ENCODE assay signal across 8 cellular contexts in the genomic region with DNA sequence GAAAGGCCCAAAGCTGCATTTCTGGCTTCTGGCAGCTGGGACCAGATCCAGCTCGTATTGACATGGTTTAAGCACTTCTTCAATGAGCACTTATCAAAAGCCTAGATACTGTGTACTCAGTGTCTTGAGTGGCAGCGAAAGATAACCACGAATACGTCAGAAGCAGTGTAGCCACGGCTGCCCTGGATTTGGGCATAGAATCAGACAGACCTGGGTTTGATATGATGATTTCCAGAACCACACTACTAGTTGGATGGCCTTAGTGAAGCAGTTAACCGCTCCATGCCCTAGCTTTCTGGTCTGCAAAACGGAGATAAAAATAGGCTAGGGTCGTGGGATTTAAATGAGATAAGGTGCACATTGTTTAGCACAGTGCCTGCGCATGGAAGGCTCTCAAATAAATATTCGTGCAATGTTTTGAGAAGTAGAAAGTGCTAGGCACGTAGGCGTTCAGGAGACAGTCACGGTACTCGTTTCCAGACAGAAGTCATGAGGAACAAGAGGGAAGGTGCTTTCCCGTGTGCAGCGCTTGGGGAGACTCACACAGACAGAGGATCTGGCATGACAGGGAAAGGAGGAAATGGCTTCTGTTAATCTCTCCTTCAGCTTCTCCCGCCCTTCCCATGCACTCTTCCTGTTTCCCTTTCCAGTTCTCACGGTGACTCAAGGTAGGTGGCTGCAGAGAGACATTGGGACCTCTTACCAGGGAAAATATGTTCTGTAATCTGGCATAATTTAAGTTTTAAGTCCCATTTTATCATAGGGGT.
A peak's percentile ranks its signal among the peaks of the same experiment; 100 is the strongest.
DNase-seq lines count a peak whose midpoint lies in the region; ATAC-seq and TF ChIP-seq lines count a peak whose summit lies in the region.

No MANE protein-coding gene starts in this region.

- H3K27me3 ChIP-seq in esophagus muscularis mucosa = no peaks in the 10 kb centered on the region

- no peaks in the 10 kb centered on the region for H3K9me3 ChIP-seq in esophagus muscularis mucosa

- DNase-seq in activated B cell treated with CpG ODN at 0.5 μM for 24 hours (peak; percentile 20), esophagus muscularis mucosa (ENCODE audit: extremely low spot score) (no peak), omental fat pad (ENCODE audit: low spot score) (no peak), NCI-H2081 treated with DMSO at 0.1 percent for 48 hours (lab: John Stamatoyannopoulos, UW) (no peak), NCI-H146 treated with DMSO at 0.1 percent for 48 hours (lab: John Stamatoyannopoulos, UW; ENCODE audit: unreplicated experiment) (no peak), SHP77 (lab: John Stamatoyannopoulos, UW) (no peak)

- no peaks in the 10 kb centered on the region for H3K36me3 Mint-ChIP-seq in activated B cell treated with CpG ODN at 0.5 μM for 24 hours (ENCODE audit: low read depth)

- peaks cover 1% of the 10 kb centered on the region for H3K27me3 Mint-ChIP-seq in activated B cell treated with CpG ODN at 0.5 μM for 24 hours

- no peaks in the 10 kb centered on the region for H3K36me3 ChIP-seq in esophagus muscularis mucosa

- intact Hi-C loops in activated B cell treated with CpG ODN at 0.5 μM for 24 hours (cut with micrococcal nuclease) (loop anchor here (1.0 to 10.0 kb wide), 14 partner anchors 14 to 1235 kb away; a partner anchor contains a TSS), esophagus muscularis mucosa (cut with DNase I) (loop anchor here (5.0 kb wide), 2 partner anchors 272 to 547 kb away; no protein-coding TSS in a partner anchor)

- peak overlapping the region; percentile 90 for H3K4me3 Mint-ChIP-seq in activated B cell treated with CpG ODN at 0.5 μM for 24 hours

- TF ChIP-seq CTCF in activated B cell treated with CpG ODN at 0.5 μM for 24 hours (IDR thresholded peaks at IDR 0.05) (no peak), esophagus muscularis mucosa (IDR thresholded peaks at IDR 0.05) (no peak), omental fat pad (IDR thresholded peaks at IDR 0.05) (no peak)

- TF ChIP-seq POLR2A in esophagus muscularis mucosa (IDR thresholded peaks at IDR 0.05; ENCODE audit: low read depth) = no peak

- H3K4me3 ChIP-seq in esophagus muscularis mucosa = peak overlapping the region; percentile 65 to 81 (median 72)

- CTCF ChIA-PET in activated B cell treated with CpG ODN at 0.5 μM for 24 hours (lab: Charles Lee) = interaction anchor here (0.6 to 3.2 kb wide), 12 partner anchors 10 to 534 kb away, joined by 3 to 29 read pairs (median 5); a partner anchor contains a TSS

- H3K9me3 Mint-ChIP-seq in activated B cell treated with CpG ODN at 0.5 μM for 24 hours = no peaks in the 10 kb centered on the region

- peak overlapping the region; percentile 90 for H3K27ac Mint-ChIP-seq in activated B cell treated with CpG ODN at 0.5 μM for 24 hours

- WGBS in esophagus muscularis mucosa = 19% methylated on average over 18 of the region's 18 CpGs

- no peak for TF ChIP-seq EP300 in esophagus muscularis mucosa (IDR thresholded peaks at IDR 0.05)

- POLR2A ChIA-PET in activated B cell treated with CpG ODN at 0.5 μM for 24 hours (lab: Charles Lee) = interaction anchor here (0.6 to 4.0 kb wide), 27 partner anchors 9 to 605 kb away, joined by 3 to 70 read pairs (median 6); a partner anchor contains a TSS

- peak overlapping the region; percentile 98 to 99 (median 98) for H3K27ac ChIP-seq in esophagus muscularis mucosa (replicated peaks in 1 of 4)

- peaks cover 26% of the 10 kb centered on the region for H3K4me1 Mint-ChIP-seq in activated B cell treated with CpG ODN at 0.5 μM for 24 hours

- peaks cover 41 to 63% (median 53%) of the 10 kb centered on the region in 4 donors for H3K4me1 ChIP-seq in esophagus muscularis mucosa

- ATAC-seq in GM18909 (IDR thresholded peaks at IDR 0.05; ENCODE audit: poor library complexity, unreplicated experiment) = peak; percentile 22
- peak; percentile 10 for ATAC-seq in HG03103 (IDR thresholded peaks at IDR 0.05; ENCODE audit: low read depth, unreplicated experiment)
- peak; percentile 32 for ATAC-seq in activated B cell treated with CpG ODN at 0.5 μM for 24 hours (ENCODE audit: low read depth)
- peak; percentile 10 for ATAC-seq in omental fat pad (ENCODE audit: low FRiP score)
